ENCODE assay signal across 17 cellular contexts in the genomic region with DNA sequence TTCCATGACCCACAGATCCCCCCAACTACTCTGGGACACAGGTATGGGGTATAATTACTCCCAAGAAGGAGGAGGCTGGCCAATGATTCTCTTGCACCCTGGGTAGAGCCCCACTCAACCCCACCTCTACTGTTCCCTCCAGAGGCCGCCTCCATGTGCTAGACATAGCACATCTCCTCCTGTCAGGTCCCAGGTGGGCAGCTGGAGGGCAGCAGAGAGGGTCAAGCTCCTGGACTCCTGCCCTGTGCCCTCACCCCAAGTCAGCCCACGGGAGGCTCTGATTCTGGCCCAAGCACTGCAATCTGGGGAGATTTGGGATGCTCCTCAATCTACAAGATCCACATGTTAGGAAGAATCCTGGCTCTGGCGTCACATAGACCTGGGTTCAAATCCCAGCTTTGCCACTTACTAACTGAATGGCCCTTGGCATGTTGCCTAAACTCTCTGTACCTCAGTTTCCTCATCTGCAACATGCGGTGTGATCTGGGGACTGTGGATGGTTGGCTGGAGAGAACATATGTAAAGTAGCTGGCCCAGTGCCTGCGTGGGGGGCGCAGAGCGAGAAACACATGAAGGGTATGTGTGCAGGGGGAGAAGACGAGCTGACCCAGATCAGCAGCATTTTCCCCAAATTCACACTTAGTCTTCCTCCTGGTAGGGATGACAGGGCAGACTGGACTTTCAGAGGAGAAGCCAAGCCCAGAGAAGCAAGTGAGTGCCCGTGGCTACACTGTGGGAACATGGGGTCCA. TPM values are rescaled to one million over a fixed set of nuclear protein-coding genes. Genes with fewer than 3 reads are reported as not detected.
DNase-seq lines count a peak whose midpoint lies in the region; ATAC-seq and TF ChIP-seq lines count a peak whose summit lies in the region.
"Had no signal": no experiment of that assay in that cellular context is flagged by ENCODE, and none has a peak within 500 bp of the region (broad histone marks: within the 10 kb centered on the region; RNA-seq: fewer than 3 reads in every experiment).

No MANE protein-coding gene starts in this region.

- H3K9me3 Mint-ChIP-seq in nephron progenitor cell (no peaks in the 10 kb centered on the region), HFFc6 (no peaks in the 10 kb centered on the region)
- H3K9me3 Mint-ChIP-seq: CD8-positive, alpha-beta memory T cell had no signal

- TF ChIP-seq CTCF in right atrium auricular region (IDR thresholded peaks at IDR 0.05), result no peak
- TF ChIP-seq CTCF in foreskin keratinocyte (conservative IDR thresholded peaks at IDR 0.05), result no peak
- TF ChIP-seq CTCF in nephron progenitor cell (IDR thresholded peaks at IDR 0.05), result no peak
- no peak for TF ChIP-seq CTCF in HFFc6 (IDR thresholded peaks at IDR 0.05)

- peaks cover 12% of the 10 kb centered on the region for H3K27me3 Mint-ChIP-seq in nephron progenitor cell (ENCODE audit: low read depth, poor library complexity)
- H3K27me3 Mint-ChIP-seq in HFFc6 (ENCODE audit: insufficient read depth), result peaks cover 44% of the 10 kb centered on the region

- H3K27me3 ChIP-seq in right atrium auricular region, result no peaks in the 10 kb centered on the region
- H3K27me3 ChIP-seq in foreskin keratinocyte, result no peaks in the 10 kb centered on the region
- H3K27me3 ChIP-seq in aorta (ENCODE audit: control insufficient read depth in 1 of 2, insufficient read depth in 2 of 2, low read length in 1 of 2), result no peaks in the 10 kb centered on the region
- H3K27me3 ChIP-seq: BLaER1 treated with 17β-estradiol and CSF1 and Interleukin-3, amounts not matched to agents 10 nM and 100 nM had no signal

- H3K4me3 Mint-ChIP-seq in nephron progenitor cell, result no peak overlapping the region
- H3K4me3 Mint-ChIP-seq in HFFc6, result no peak overlapping the region
- H3K4me3 Mint-ChIP-seq: CD8-positive, alpha-beta memory T cell had no signal

- intact Hi-C loops in cardiac septum (cut with DNase I), result no loop called here
- intact Hi-C loops in aorta (cut with DNase I), result no loop called here

- H3K4me1 Mint-ChIP-seq in nephron progenitor cell, result peaks cover 15% of the 10 kb centered on the region
- no peaks in the 10 kb centered on the region for H3K4me1 Mint-ChIP-seq in HFFc6 (ENCODE audit: low read depth)
- H3K4me1 Mint-ChIP-seq: CD8-positive, alpha-beta memory T cell had no signal

- H3K36me3 ChIP-seq in right atrium auricular region (peaks cover 7% of the 10 kb centered on the region), aorta (ENCODE audit: control insufficient read depth in 1 of 2, insufficient read depth in 2 of 2, low read length in 1 of 2) (no peaks in the 10 kb centered on the region)
- H3K36me3 ChIP-seq: BLaER1 treated with 17β-estradiol and CSF1 and Interleukin-3, amounts not matched to agents 10 nM and 100 nM had no signal

- H3K9me3 ChIP-seq in right atrium auricular region, result no peaks in the 10 kb centered on the region
- no peaks in the 10 kb centered on the region for H3K9me3 ChIP-seq in aorta (ENCODE audit: control insufficient read depth, low read length)
- H3K9me3 ChIP-seq: BLaER1 treated with 17β-estradiol and CSF1 and Interleukin-3, amounts not matched to agents 10 nM and 100 nM had no signal

- H3K36me3 Mint-ChIP-seq in nephron progenitor cell (ENCODE audit: low read depth) (no peaks in the 10 kb centered on the region), HFFc6 (ENCODE audit: low read depth) (no peaks in the 10 kb centered on the region)
- H3K36me3 Mint-ChIP-seq: CD8-positive, alpha-beta memory T cell had no signal

- H3K4me1 ChIP-seq in right atrium auricular region, result peaks cover 0 to 16% of the 10 kb centered on the region in 2 donors
- H3K4me1 ChIP-seq in foreskin keratinocyte, result peaks cover 19% of the 10 kb centered on the region
- H3K4me1 ChIP-seq in aorta (ENCODE audit: control insufficient read depth in 1 of 2, insufficient read depth in 2 of 2, low read length in 2 of 2), result no peaks in the 10 kb centered on the region

- H3K27ac ChIP-seq in right atrium auricular region (peak overlapping the region in 1 of 2 donors; percentile 35), foreskin keratinocyte (peak overlapping the region; percentile 65), aorta (ENCODE audit: low read depth in 1 of 2, low read length in 2 of 2) (no peak overlapping the region)
- H3K27ac ChIP-seq: BLaER1 treated with 17β-estradiol and CSF1 and Interleukin-3, amounts not matched to agents 10 nM and 100 nM; GM23248 had no signal

- H3K4me3 ChIP-seq in right atrium auricular region (no peak overlapping the region), aorta (ENCODE audit: low read length in 2 of 2) (no peak overlapping the region)
- H3K4me3 ChIP-seq: BLaER1 treated with 17β-estradiol and CSF1 and Interleukin-3, amounts not matched to agents 10 nM and 100 nM; GM23248 had no signal

- WGBS in aorta, 2 donors, result 90 to 91% methylated on average over 9 of the region's 9 CpGs

- ATAC-seq in foreskin keratinocyte (no peak), aorta (ENCODE audit: low FRiP score) (no peak)

- H3K27ac Mint-ChIP-seq in nephron progenitor cell, result peak overlapping the region; percentile 38
- no peak overlapping the region for H3K27ac Mint-ChIP-seq in HFFc6

- DNase-seq in cardiac septum (ENCODE audit: low spot score), result peak; percentile 71
- DNase-seq in right atrium auricular region (ENCODE audit: low spot score), result no peak
- no peak for DNase-seq in foreskin keratinocyte
- DNase-seq in nephron progenitor cell, result no peak
- peak; percentile 27 to 35 for DNase-seq in aorta
- no peak for DNase-seq in activated CD8-positive, alpha-beta memory T cell treated with anti-CD3 and anti-CD28 coated beads for 24 hours
- DNase-seq in HFFc6, result no peak
- DNase-seq in HPDE6-E6E7 (ENCODE audit: extremely low spot score), result no peak
- DNase-seq: CD8-positive, alpha-beta memory T cell; DMS79 treated with DMSO at 0.1 percent for 48 hours; GM23248; Karpas-422; NCI-H1105; NCI-H1694; NCI-H2227 treated with DMSO at 0.1 percent for 48 hours; NCI-H524 treated with DMSO at 0.1 percent for 48 hours had no signal

RNA-seq across cellular contexts. Expression of a gene that starts 23.2 kb away (rescaled TPM):
- 8,017 TPM for total RNA-seq in cardiac septum
- total RNA-seq in right atrium auricular region, result over 10,000 TPM in 1 of 2 donors, 1,000 to 10,000 TPM in 1; 4,112 to 12,321 TPM
- 0.11 and 0.17 TPM in 2 replicates for total RNA-seq in foreskin keratinocyte
- 0.20 TPM in 1 of 2 replicates, not detected in the other for polyA plus RNA-seq in foreskin keratinocyte
- under 1 TPM; 0.21 to 0.36 TPM for total RNA-seq in aorta
- 10 to 100 TPM in 1 of 2 donors, 1 to 10 TPM in 1; 1.0 to 24.0 TPM for polyA plus RNA-seq in aorta
- not detected for total RNA-seq in HFFc6 (2021; fragmentation: NEBNext Ultra II Directional; extraction: Animal tissue kit (Norgen Biotek cat#: 25700))
- total RNA-seq: CD8-positive, alpha-beta memory T cell; GM23248 had no signal
- polyA plus RNA-seq: CD8-positive, alpha-beta memory T cell; GM23248 had no signal

RNA-seq across cellular contexts. Expression of a gene that starts 44.8 kb away (rescaled TPM):
- total RNA-seq in cardiac septum (12.4 TPM), right atrium auricular region (1 to 10 TPM; 1.4 to 8.8 TPM), foreskin keratinocyte (233 and 240 TPM in 2 replicates), aorta (under 1 TPM in 1 of 2 donors, not detected in 1; 0.71 TPM)
- polyA plus RNA-seq in foreskin keratinocyte (251 and 256 TPM in 2 replicates), aorta (10 to 100 TPM in 1 of 2 donors, under 1 TPM in 1; 0.82 to 33.8 TPM)
- total RNA-seq in HFFc6 (2021; fragmentation: NEBNext Ultra II Directional; extraction: Animal tissue kit (Norgen Biotek cat#: 25700)), result not detected
- total RNA-seq: CD8-positive, alpha-beta memory T cell; GM23248 had no signal
- polyA plus RNA-seq: CD8-positive, alpha-beta memory T cell; GM23248 had no signal

Comparison
In these comparisons a context has a peak if more than half of its experiments do, and no peak if none do; other contexts are left out.
1. DNase-seq: peak in cardiac septum (single experiment) and aorta (2 of 2); none in right atrium auricular region (single experiment), foreskin keratinocyte (0 of 2), nephron progenitor cell (single experiment), activated CD8-positive, alpha-beta memory T cell treated with anti-CD3 and anti-CD28 coated beads for 24 hours (single experiment), HFFc6 (single experiment) and HPDE6-E6E7 (single experiment).
2. RNA of a gene that starts 23.2 kb away (total RNA-seq): 4,112 to 12,321 TPM in right atrium auricular region and 8,017 TPM in cardiac septum (single experiment); 0.21 to 0.36 TPM in aorta, 0.11 to 0.17 TPM in foreskin keratinocyte and not detected in HFFc6; every median in the first group is over 1,000 times any median in the second.
3. RNA of a gene that starts 44.8 kb away (total RNA-seq): 233 to 240 TPM in foreskin keratinocyte; 12.4 TPM in cardiac septum (single experiment), 1.4 to 8.8 TPM in right atrium auricular region, 0.71 TPM in aorta and not detected in HFFc6; every median in the first group is over 10 times any median in the second.